ENCODE assay signal across 2 cellular contexts in the genomic region with DNA sequence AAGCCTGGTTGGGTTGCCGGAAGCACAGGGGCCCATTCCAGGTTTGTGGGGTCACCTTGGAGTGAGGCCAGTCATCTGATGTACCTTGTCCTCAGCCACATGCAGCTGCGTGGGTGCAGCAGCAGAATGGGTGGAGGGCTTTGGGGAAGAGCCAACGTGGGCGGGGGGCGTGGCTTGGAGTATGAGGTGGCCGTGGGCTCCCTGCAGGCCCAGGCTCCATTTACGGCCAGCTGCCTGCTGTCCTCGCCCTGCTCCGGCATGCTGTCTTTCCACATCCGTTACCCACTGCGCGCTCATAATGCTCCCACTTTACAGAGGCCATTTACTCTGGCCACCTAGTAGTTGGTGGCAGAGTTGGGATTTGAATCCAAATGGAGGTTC.
TF ChIP-seq lines count a peak whose summit lies in the region.

No MANE protein-coding gene starts in this region.

TF ChIP-seq in A549, 52 proteins besides CTCF, POLR2A, EP300 and RAD21:
- TF ChIP-seq HDAC2 (IDR thresholded peaks at IDR 0.05): no peak
- TF ChIP-seq SREBF2 (IDR thresholded peaks at IDR 0.05): no peak

TF ChIP-seq in WTC11, 78 proteins besides CTCF, POLR2A, EP300 and RAD21:
- TF ChIP-seq NR2C2 (CRISPR knock-in tag; IDR thresholded peaks at IDR 0.05) (no peak), TEAD1 (CRISPR knock-in tag; IDR thresholded peaks at IDR 0.05) (no peak), ZNF138 (CRISPR knock-in tag; conservative IDR thresholded peaks at IDR 0.05) (no peak), TCF7 (CRISPR knock-in tag; IDR thresholded peaks at IDR 0.05; ENCODE audit: low read depth) (no peak), ZNF232 (CRISPR knock-in tag; IDR thresholded peaks at IDR 0.05) (no peak), ZNF121 (CRISPR knock-in tag; IDR thresholded peaks at IDR 0.05) (no peak), NR1H2 (CRISPR knock-in tag; IDR thresholded peaks at IDR 0.05) (no peak), ETV6 (CRISPR knock-in tag; IDR thresholded peaks at IDR 0.05) (no peak), FOXJ3 (CRISPR knock-in tag; IDR thresholded peaks at IDR 0.05; ENCODE audit: borderline replicate concordance) (no peak), HMGA2 (CRISPR knock-in tag; IDR thresholded peaks at IDR 0.05) (no peak), JUN (CRISPR knock-in tag; IDR thresholded peaks at IDR 0.05) (no peak), OVOL2 (CRISPR knock-in tag; IDR thresholded peaks at IDR 0.05; ENCODE audit: borderline replicate concordance) (no peak), MYBL2 (CRISPR knock-in tag; IDR thresholded peaks at IDR 0.05) (no peak)
- TF ChIP-seq, protein P1, sequence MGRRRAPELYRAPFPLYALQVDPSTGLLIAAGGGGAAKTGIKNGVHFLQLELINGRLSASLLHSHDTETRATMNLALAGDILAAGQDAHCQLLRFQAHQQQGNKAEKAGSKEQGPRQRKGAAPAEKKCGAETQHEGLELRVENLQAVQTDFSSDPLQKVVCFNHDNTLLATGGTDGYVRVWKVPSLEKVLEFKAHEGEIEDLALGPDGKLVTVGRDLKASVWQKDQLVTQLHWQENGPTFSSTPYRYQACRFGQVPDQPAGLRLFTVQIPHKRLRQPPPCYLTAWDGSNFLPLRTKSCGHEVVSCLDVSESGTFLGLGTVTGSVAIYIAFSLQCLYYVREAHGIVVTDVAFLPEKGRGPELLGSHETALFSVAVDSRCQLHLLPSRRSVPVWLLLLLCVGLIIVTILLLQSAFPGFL (CRISPR knock-in tag; IDR thresholded peaks at IDR 0.05; ENCODE audit: borderline replicate concordance): no peak
- TF ChIP-seq, protein P2, sequence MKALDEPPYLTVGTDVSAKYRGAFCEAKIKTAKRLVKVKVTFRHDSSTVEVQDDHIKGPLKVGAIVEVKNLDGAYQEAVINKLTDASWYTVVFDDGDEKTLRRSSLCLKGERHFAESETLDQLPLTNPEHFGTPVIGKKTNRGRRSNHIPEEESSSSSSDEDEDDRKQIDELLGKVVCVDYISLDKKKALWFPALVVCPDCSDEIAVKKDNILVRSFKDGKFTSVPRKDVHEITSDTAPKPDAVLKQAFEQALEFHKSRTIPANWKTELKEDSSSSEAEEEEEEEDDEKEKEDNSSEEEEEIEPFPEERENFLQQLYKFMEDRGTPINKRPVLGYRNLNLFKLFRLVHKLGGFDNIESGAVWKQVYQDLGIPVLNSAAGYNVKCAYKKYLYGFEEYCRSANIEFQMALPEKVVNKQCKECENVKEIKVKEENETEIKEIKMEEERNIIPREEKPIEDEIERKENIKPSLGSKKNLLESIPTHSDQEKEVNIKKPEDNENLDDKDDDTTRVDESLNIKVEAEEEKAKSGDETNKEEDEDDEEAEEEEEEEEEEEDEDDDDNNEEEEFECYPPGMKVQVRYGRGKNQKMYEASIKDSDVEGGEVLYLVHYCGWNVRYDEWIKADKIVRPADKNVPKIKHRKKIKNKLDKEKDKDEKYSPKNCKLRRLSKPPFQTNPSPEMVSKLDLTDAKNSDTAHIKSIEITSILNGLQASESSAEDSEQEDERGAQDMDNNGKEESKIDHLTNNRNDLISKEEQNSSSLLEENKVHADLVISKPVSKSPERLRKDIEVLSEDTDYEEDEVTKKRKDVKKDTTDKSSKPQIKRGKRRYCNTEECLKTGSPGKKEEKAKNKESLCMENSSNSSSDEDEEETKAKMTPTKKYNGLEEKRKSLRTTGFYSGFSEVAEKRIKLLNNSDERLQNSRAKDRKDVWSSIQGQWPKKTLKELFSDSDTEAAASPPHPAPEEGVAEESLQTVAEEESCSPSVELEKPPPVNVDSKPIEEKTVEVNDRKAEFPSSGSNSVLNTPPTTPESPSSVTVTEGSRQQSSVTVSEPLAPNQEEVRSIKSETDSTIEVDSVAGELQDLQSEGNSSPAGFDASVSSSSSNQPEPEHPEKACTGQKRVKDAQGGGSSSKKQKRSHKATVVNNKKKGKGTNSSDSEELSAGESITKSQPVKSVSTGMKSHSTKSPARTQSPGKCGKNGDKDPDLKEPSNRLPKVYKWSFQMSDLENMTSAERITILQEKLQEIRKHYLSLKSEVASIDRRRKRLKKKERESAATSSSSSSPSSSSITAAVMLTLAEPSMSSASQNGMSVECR (CRISPR knock-in tag; IDR thresholded peaks at IDR 0.05; ENCODE audit: borderline replicate concordance): no peak
- TF ChIP-seq, protein P3, sequence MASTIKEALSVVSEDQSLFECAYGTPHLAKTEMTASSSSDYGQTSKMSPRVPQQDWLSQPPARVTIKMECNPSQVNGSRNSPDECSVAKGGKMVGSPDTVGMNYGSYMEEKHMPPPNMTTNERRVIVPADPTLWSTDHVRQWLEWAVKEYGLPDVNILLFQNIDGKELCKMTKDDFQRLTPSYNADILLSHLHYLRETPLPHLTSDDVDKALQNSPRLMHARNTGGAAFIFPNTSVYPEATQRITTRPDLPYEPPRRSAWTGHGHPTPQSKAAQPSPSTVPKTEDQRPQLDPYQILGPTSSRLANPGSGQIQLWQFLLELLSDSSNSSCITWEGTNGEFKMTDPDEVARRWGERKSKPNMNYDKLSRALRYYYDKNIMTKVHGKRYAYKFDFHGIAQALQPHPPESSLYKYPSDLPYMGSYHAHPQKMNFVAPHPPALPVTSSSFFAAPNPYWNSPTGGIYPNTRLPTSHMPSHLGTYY (CRISPR knock-in tag; IDR thresholded peaks at IDR 0.05): no peak
- TF ChIP-seq, protein P4, sequence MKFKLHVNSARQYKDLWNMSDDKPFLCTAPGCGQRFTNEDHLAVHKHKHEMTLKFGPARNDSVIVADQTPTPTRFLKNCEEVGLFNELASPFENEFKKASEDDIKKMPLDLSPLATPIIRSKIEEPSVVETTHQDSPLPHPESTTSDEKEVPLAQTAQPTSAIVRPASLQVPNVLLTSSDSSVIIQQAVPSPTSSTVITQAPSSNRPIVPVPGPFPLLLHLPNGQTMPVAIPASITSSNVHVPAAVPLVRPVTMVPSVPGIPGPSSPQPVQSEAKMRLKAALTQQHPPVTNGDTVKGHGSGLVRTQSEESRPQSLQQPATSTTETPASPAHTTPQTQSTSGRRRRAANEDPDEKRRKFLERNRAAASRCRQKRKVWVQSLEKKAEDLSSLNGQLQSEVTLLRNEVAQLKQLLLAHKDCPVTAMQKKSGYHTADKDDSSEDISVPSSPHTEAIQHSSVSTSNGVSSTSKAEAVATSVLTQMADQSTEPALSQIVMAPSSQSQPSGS (CRISPR knock-in tag; IDR thresholded peaks at IDR 0.05; ENCODE audit: borderline replicate concordance, low read depth): no peak
- TF ChIP-seq, protein P5, sequence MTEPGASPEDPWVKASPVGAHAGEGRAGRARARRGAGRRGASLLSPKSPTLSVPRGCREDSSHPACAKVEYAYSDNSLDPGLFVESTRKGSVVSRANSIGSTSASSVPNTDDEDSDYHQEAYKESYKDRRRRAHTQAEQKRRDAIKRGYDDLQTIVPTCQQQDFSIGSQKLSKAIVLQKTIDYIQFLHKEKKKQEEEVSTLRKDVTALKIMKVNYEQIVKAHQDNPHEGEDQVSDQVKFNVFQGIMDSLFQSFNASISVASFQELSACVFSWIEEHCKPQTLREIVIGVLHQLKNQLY (CRISPR knock-in tag; IDR thresholded peaks at IDR 0.05): no peak
